16 cellular contexts compared by ENCODE assay signal in the genomic region with DNA sequence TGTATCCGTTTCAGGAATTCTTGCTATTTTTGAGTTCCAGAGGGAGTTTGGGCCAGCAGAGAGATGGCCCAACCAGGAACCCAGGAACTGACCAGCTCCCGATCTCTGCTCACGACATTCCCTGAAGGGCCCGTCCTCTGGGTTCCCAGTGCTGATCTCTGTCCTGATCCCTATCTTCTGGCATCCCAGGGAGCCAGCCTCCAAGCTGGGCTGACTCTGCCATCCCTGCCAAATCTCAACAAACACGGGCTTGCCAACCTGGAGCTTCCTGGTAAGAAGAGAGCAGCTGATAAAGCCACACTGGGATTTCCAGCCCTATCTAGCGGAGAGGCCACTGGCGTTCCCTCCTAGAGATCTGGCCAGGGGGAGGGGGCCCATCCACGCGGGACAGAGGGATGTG. TPM values are rescaled to one million over a fixed set of nuclear protein-coding genes. Genes with fewer than 3 reads are reported as not detected.
"Had no signal": no experiment of that assay in that cellular context is flagged by ENCODE, and none has a peak within 500 bp of the region (broad histone marks: within the 10 kb centered on the region; RNA-seq: fewer than 3 reads in every experiment).

No MANE protein-coding gene starts in this region.

- H3K36me3 Mint-ChIP-seq: natural killer cell treated with Interleukin-12 subunit alpha and Interleukin-12 subunit beta and Interleukin-15 and Interleukin-18, amount 100 ng/mL, for 72 hours had no signal

- H3K4me1 Mint-ChIP-seq: stimulated activated naive CD8-positive, alpha-beta T cell treated with anti-CD3 and anti-CD28 coated beads, Interleukin-15, amount 100 ng/mL, for 72 hours had no signal

- DNase-seq: activated CD4-positive, alpha-beta T cell treated with anti-CD3 and anti-CD28 coated beads, Interleukin-2, amount 50 U/mL, for 1 hour; activated CD4-positive, CD25-positive, alpha-beta regulatory T cell; activated naive CD4-positive, alpha-beta T cell treated with anti-CD3 and anti-CD28 coated beads, Interleukin-2, amount 50 U/mL, for 16 hours; activated T-cell treated with anti-CD3 and anti-CD28 coated beads for 4 hours; amniotic stem cell; mesenchymal stem cell; occipital lobe; stimulated activated CD4-positive, alpha-beta T cell treated with anti-CD3 and anti-CD28 coated beads, Interleukin-4, amount 100 ng/mL, for 4 hours; stimulated activated naive CD8-positive, alpha-beta T cell treated with anti-CD3 and anti-CD28 coated beads, Interleukin-15, amount 100 ng/mL, for 72 hours; T-helper 2 cell had no signal

- ATAC-seq: natural killer cell treated with Interleukin-12 subunit alpha and Interleukin-12 subunit beta and Interleukin-15 and Interleukin-18, amount 100 ng/mL, for 72 hours; stimulated activated naive CD8-positive, alpha-beta T cell treated with anti-CD3 and anti-CD28 coated beads, Interleukin-15, amount 100 ng/mL, for 72 hours had no signal

- H3K4me1 ChIP-seq: tibial nerve had no signal

- H3K9me3 Mint-ChIP-seq: activated T-helper 2 cell treated with anti-CD3 and anti-CD28 coated beads, Interferon-gamma antibody, Interleukin-2, Interleukin-4, amounts not matched to agents 10 μg/mL and 5 μg/mL and 100 μg/mL, durations not matched to agents 14 hours and 24 hours and 36 hours; natural killer cell treated with Interleukin-12 subunit alpha and Interleukin-12 subunit beta and Interleukin-15 and Interleukin-18, amount 100 ng/mL, for 72 hours; stimulated activated naive CD8-positive, alpha-beta T cell treated with anti-CD3 and anti-CD28 coated beads, Interleukin-15, amount 100 ng/mL, for 72 hours had no signal

- FAIRE-seq: TTC549 had no signal

- H3K4me3 ChIP-seq: cardiac muscle cell, tibial nerve had no signal

- H3K27me3 ChIP-seq: cardiac muscle cell, tibial nerve had no signal

- H3K27ac ChIP-seq: cardiac muscle cell had no signal

- H3K27ac Mint-ChIP-seq: activated T-helper 2 cell treated with anti-CD3 and anti-CD28 coated beads, Interferon-gamma antibody, Interleukin-2, Interleukin-4, amounts not matched to agents 10 μg/mL and 5 μg/mL and 100 μg/mL, durations not matched to agents 14 hours and 24 hours and 36 hours; natural killer cell treated with Interleukin-12 subunit alpha and Interleukin-12 subunit beta and Interleukin-15 and Interleukin-18, amount 100 ng/mL, for 72 hours; stimulated activated naive CD8-positive, alpha-beta T cell treated with anti-CD3 and anti-CD28 coated beads, Interleukin-15, amount 100 ng/mL, for 72 hours had no signal

- H3K9me3 ChIP-seq: tibial nerve had no signal

- H3K4me3 Mint-ChIP-seq: natural killer cell treated with Interleukin-12 subunit alpha and Interleukin-12 subunit beta and Interleukin-15 and Interleukin-18, amount 100 ng/mL, for 72 hours; stimulated activated naive CD8-positive, alpha-beta T cell treated with anti-CD3 and anti-CD28 coated beads, Interleukin-15, amount 100 ng/mL, for 72 hours had no signal

RNA-seq across cellular contexts. Expression of a gene that starts 16.2 kb away (rescaled TPM):
- total RNA-seq: activated CD8-positive, alpha-beta memory T cell treated with anti-CD3 and anti-CD28 coated beads for 36 hours; activated T-helper 2 cell treated with anti-CD3 and anti-CD28 coated beads, Interferon-gamma antibody, Interleukin-2, Interleukin-4, amounts not matched to agents 10 μg/mL and 5 μg/mL and 100 μg/mL, durations not matched to agents 14 hours and 24 hours and 36 hours; natural killer cell treated with Interleukin-12 subunit alpha and Interleukin-12 subunit beta and Interleukin-15 and Interleukin-18, amount 100 ng/mL, for 72 hours had no signal
